8 cellular contexts compared by ENCODE assay signal in the genomic region with DNA sequence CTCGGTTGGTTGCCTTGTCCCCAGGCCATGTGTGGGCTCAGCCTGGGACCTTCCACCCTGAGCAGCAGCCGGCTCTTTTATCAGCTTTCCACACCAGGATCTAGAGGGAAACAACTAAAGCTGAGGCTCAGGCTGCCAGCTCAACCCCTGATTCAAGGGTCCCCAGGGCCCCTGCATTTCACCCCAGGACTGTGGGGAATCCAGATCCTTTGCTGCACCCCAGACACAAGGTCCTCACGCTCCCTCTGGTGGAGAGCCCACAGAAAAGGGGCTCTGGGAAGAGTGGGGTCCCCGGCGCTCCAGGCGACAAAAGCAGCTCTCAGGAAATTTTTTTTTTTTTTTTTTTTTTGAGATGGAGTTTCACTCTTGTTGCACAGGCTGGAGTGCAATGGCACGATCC.
DNase-seq lines count a peak whose midpoint lies in the region; ATAC-seq and TF ChIP-seq lines count a peak whose summit lies in the region.

No MANE protein-coding gene starts in this region.

- DNase-seq in CD4-positive, alpha-beta memory T cell: peak in 3 of 5 donors; percentile 11 to 13 (median 11)
- peak; percentile 70 for DNase-seq in GM13977 (ENCODE audit: low spot score)
- DNase-seq in left lung: peak in 1 of 2 donors; percentile 20
- DNase-seq in stimulated activated CD4-positive, alpha-beta T cell treated with anti-CD3 and anti-CD28 coated beads, Interleukin-4, amount 100 ng/mL, for 1 hour: no peak
- no peak for DNase-seq in hippocampal formation (lab: John Stamatoyannopoulos, UW)
- DNase-seq in DMS153 treated with DMSO at 0.1 percent for 48 hours (lab: John Stamatoyannopoulos, UW; ENCODE audit: unreplicated experiment): no peak

- intact Hi-C loops in CD4-positive, alpha-beta memory T cell (cut with micrococcal nuclease): loop anchor here (1.0 kb wide), 1 partner anchor 134 kb away; no protein-coding TSS in a partner anchor
- intact Hi-C loops in left lung (cut with DNase I): no loop called here

- POLR2A ChIA-PET in CD4-positive, alpha-beta memory T cell (lab: Charles Lee; ENCODE audit: partially characterized antibody): no interaction called here

- no peaks in the 10 kb centered on the region for H3K27me3 Mint-ChIP-seq in CD4-positive, alpha-beta memory T cell

- H3K27ac ChIP-seq in CD4-positive, alpha-beta memory T cell (ENCODE audit: low read depth, low read length): no peak overlapping the region
- H3K27ac ChIP-seq in angular gyrus (ENCODE audit: low read depth, low read length) (peak overlapping the region; percentile 90), left lung (no peak overlapping the region)

- H3K27ac Mint-ChIP-seq in CD4-positive, alpha-beta memory T cell: no peak overlapping the region

- peaks cover 0 to 6% of the 10 kb centered on the region in 2 donors for H3K36me3 Mint-ChIP-seq in CD4-positive, alpha-beta memory T cell

- peak; percentile 37 for TF ChIP-seq CTCF in GM13977 (IDR thresholded peaks at IDR 0.05; ENCODE audit: extremely low read depth, insufficient read depth, missing control alignments)
- TF ChIP-seq CTCF in left lung (IDR thresholded peaks at IDR 0.05): no peak

- H3K9me3 ChIP-seq in CD4-positive, alpha-beta memory T cell (ENCODE audit: control insufficient read depth in 1 of 2, low read length in 2 of 2): no peaks in the 10 kb centered on the region
- H3K9me3 ChIP-seq in left lung: no peaks in the 10 kb centered on the region

- peaks cover 0 to 16% (median 5%) of the 10 kb centered on the region in 4 donors for H3K4me1 Mint-ChIP-seq in CD4-positive, alpha-beta memory T cell

- H3K9me3 Mint-ChIP-seq in CD4-positive, alpha-beta memory T cell: no peaks in the 10 kb centered on the region

- in situ Hi-C loops in GM13977 (cut with MboI; ENCODE audit: low pct_unique_long_range_greater_than_20kb, low sequenced_read_pairs, unreplicated experiment): no loop called here

- no peaks in the 10 kb centered on the region for H3K36me3 ChIP-seq in CD4-positive, alpha-beta memory T cell (ENCODE audit: insufficient read depth, low read length)
- no peaks in the 10 kb centered on the region for H3K36me3 ChIP-seq in left lung

- no peak overlapping the region for H3K4me3 ChIP-seq in CD4-positive, alpha-beta memory T cell (ENCODE audit: low read length in 2 of 2)
- H3K4me3 ChIP-seq in left lung: no peak overlapping the region

- H3K27me3 ChIP-seq in CD4-positive, alpha-beta memory T cell (ENCODE audit: insufficient read depth, low read length): no peaks in the 10 kb centered on the region
- H3K27me3 ChIP-seq in left lung: no peaks in the 10 kb centered on the region

- CTCF ChIA-PET in CD4-positive, alpha-beta memory T cell (lab: Charles Lee; ENCODE audit: partially characterized antibody): interaction anchor here (0.8 to 3.0 kb wide), 5 partner anchors 64 to 136 kb away, joined by 4 to 12 read pairs (median 8); a partner anchor contains a TSS

- H3K4me1 ChIP-seq in CD4-positive, alpha-beta memory T cell (ENCODE audit: insufficient read depth, low read length): no peaks in the 10 kb centered on the region
- no peaks in the 10 kb centered on the region for H3K4me1 ChIP-seq in left lung

- no peak overlapping the region for H3K4me3 Mint-ChIP-seq in CD4-positive, alpha-beta memory T cell

- ATAC-seq in left lung: peak; percentile 26
- no peak for ATAC-seq in GM19395 (IDR thresholded peaks at IDR 0.05; ENCODE audit: unreplicated experiment)

Comparison
In these comparisons a context has a peak if more than half of its experiments do, and no peak if none do; other contexts are left out.
1. DNase-seq: peak in CD4-positive, alpha-beta memory T cell (3 of 5) and GM13977 (single experiment); none in stimulated activated CD4-positive, alpha-beta T cell treated with anti-CD3 and anti-CD28 coated beads, Interleukin-4, amount 100 ng/mL, for 1 hour (single experiment), hippocampal formation (0 of 2) and DMS153 treated with DMSO at 0.1 percent for 48 hours (single experiment).